In genomic region chr11:36431429-36432092, GRCh38 we compare ENCODE assay signal across 8 cellular contexts.
DNase-seq lines count a peak whose midpoint lies in the region; ATAC-seq and TF ChIP-seq lines count a peak whose summit lies in the region.

No MANE protein-coding gene starts in this region.

- no peaks in the 10 kb centered on the region for H3K27me3 ChIP-seq in body of pancreas

- H3K9me3 ChIP-seq in body of pancreas: no peaks in the 10 kb centered on the region

- intact Hi-C loops in body of pancreas (cut with DNase I): no loop called here

- ATAC-seq in body of pancreas (peak; percentile 55), GM21367 (IDR thresholded peaks at IDR 0.05; ENCODE audit: unreplicated experiment) (no peak), HG03439 (IDR thresholded peaks at IDR 0.05; ENCODE audit: unreplicated experiment) (no peak), GM21717 (IDR thresholded peaks at IDR 0.05; ENCODE audit: unreplicated experiment) (no peak)

- no peaks in the 10 kb centered on the region for H3K4me1 ChIP-seq in body of pancreas

- H3K27ac ChIP-seq in body of pancreas: no peak overlapping the region

- 70 to 79% methylated on average over 11 of the region's 11 CpGs for WGBS in body of pancreas, 2 donors

- no peak overlapping the region for H3K4me3 ChIP-seq in body of pancreas

- H3K36me3 ChIP-seq in body of pancreas (replicated peaks in 1 of 2; ENCODE audit: insufficient read depth in 1 of 2, low read depth in 2 of 2): no peaks in the 10 kb centered on the region

- no peak for TF ChIP-seq CTCF in body of pancreas (IDR thresholded peaks at IDR 0.05)

- TF ChIP-seq POLR2A in body of pancreas (IDR thresholded peaks at IDR 0.05): no peak

- peak; percentile 96 for DNase-seq in EH (ENCODE audit: low read depth)
- peak; percentile 96 for DNase-seq in M059J (ENCODE audit: low read depth)
- peak in 2 of 4 donors; percentile 33 to 59 for DNase-seq in body of pancreas
- peak; percentile 56 for DNase-seq in medulla oblongata (ENCODE audit: extremely low spot score)
- DNase-seq in GM19240 (ENCODE audit: insufficient read length, low spot score): no peak
